In genomic region chr1:200670215-200671118, GRCh38 we compare ENCODE assay signal across 8 cellular contexts. TPM values are rescaled to one million over a fixed set of nuclear protein-coding genes. Genes with fewer than 3 reads are reported as not detected.
DNase-seq lines count a peak whose midpoint lies in the region; ATAC-seq and TF ChIP-seq lines count a peak whose summit lies in the region.

No MANE protein-coding gene starts in this region.

- H3K4me1 ChIP-seq in body of pancreas: peaks cover 29% of the 10 kb centered on the region
- H3K4me1 ChIP-seq in skeletal muscle satellite cell (ENCODE audit: control insufficient read depth, insufficient read depth, low read length): peaks cover 8% of the 10 kb centered on the region

- peak overlapping the region; percentile 90 for H3K4me2 ChIP-seq in skeletal muscle satellite cell (ENCODE audit: low read length)

- peak overlapping the region; percentile 44 to 60 for H3K4me3 ChIP-seq in body of pancreas
- peak overlapping the region; percentile 80 for H3K4me3 ChIP-seq in skeletal muscle satellite cell (ENCODE audit: low read length)

- DNase-seq in CMK (ENCODE audit: low read depth): peak; percentile 93
- DNase-seq in NOMO-1 treated with dmso at 0.1 percent for 144 hours (lab: John Stamatoyannopoulos, UW; ENCODE audit: unreplicated experiment): peak; percentile 58
- peak in 3 of 4 donors; percentile 45 to 72 (median 57) for DNase-seq in body of pancreas
- DNase-seq in iPS-NIHi7 (ENCODE audit: extremely low spot score): peak; percentile 33

- intact Hi-C loops in body of pancreas (cut with DNase I): no loop called here

- H3K27me3 ChIP-seq in body of pancreas (no peaks in the 10 kb centered on the region), skeletal muscle satellite cell (ENCODE audit: control insufficient read depth, insufficient read depth, low read length) (no peaks in the 10 kb centered on the region)

- TF ChIP-seq CTCF in body of pancreas (IDR thresholded peaks at IDR 0.05): no peak

- WGBS in body of pancreas, 2 donors: 7% methylated on average over 16 of the region's 16 CpGs

- H3K9me3 ChIP-seq in body of pancreas (no peaks in the 10 kb centered on the region), skeletal muscle satellite cell (replicated peaks; ENCODE audit: low read length) (no peaks in the 10 kb centered on the region)

- no peaks in the 10 kb centered on the region for H3K36me3 ChIP-seq in body of pancreas (replicated peaks in 1 of 2; ENCODE audit: insufficient read depth in 1 of 2, low read depth in 2 of 2)
- no peaks in the 10 kb centered on the region for H3K36me3 ChIP-seq in skeletal muscle satellite cell (ENCODE audit: insufficient read depth, low read length)

- peak overlapping the region; percentile 90 to 100 (median 100) for H3K27ac ChIP-seq in body of pancreas

- peak overlapping the region; percentile 100 for H3K9ac ChIP-seq in skeletal muscle satellite cell (ENCODE audit: low read depth, low read length)

- no peak for TF ChIP-seq POLR2A in body of pancreas (IDR thresholded peaks at IDR 0.05)

- ATAC-seq in GM19025 (IDR thresholded peaks at IDR 0.05; ENCODE audit: low read depth, unreplicated experiment) (peak; percentile 12), HG03442 (IDR thresholded peaks at IDR 0.05; ENCODE audit: unreplicated experiment) (peak; percentile 7), body of pancreas (peak; percentile 16), GM21576 (IDR thresholded peaks at IDR 0.05; ENCODE audit: unreplicated experiment) (no peak)

RNA-seq across cellular contexts. Expression of gene DDX59, which starts 0.8 kb away (rescaled TPM):
- 10 to 100 TPM in 1 of 2 donors, 1 to 10 TPM in 1; 9.6 to 15.6 TPM for total RNA-seq in body of pancreas
- 11.8 and 12.2 TPM in 2 replicates for total RNA-seq in skeletal muscle satellite cell (2012; rRNA removed)

RNA-seq across cellular contexts. Expression of gene KIF14, which starts 49.9 kb away (rescaled TPM):
- not detected for total RNA-seq in body of pancreas
- 6.3 and 7.6 TPM in 2 replicates for total RNA-seq in skeletal muscle satellite cell (2012; rRNA removed)

Comparison
In these comparisons a context has a peak if more than half of its experiments do, and no peak if none do; other contexts are left out.
1. DNase-seq: peak in every context shown above with its lines; median percentile 93 in CMK; 58 in NOMO-1 treated with dmso at 0.1 percent for 144 hours; 57 in body of pancreas; 33 in iPS-NIHi7.